In genomic region chr19:33080761-33081681, GRCh38 we compare ENCODE assay signal across 8 cellular contexts. TPM values are rescaled to one million over a fixed set of nuclear protein-coding genes. Genes with fewer than 3 reads are reported as not detected.
A peak's percentile ranks its signal among the peaks of the same experiment; 100 is the strongest.
DNase-seq lines count a peak whose midpoint lies in the region; ATAC-seq and TF ChIP-seq lines count a peak whose summit lies in the region.

TSS of gene GPATCH1 (plus strand) at chr19:33081181. CDS start at chr19:33081194, 13 bp downstream.

- peak within 1 kb of the TSS; percentile 97 for H3K4me3 Mint-ChIP-seq in stimulated activated naive CD8-positive, alpha-beta T cell treated with anti-CD3 and anti-CD28 coated beads, Interleukin-15, amount 100 ng/mL, for 72 hours

- H3K9ac ChIP-seq in GM23248 (peak within 1 kb of the TSS; percentile 93), neural cell (ENCODE audit: low read length) (peak within 1 kb of the TSS; percentile 85)

- in situ Hi-C loops in GM23248 (cut with MboI) = no loop called here

- H3F3A ChIP-seq in GM23248 (ENCODE audit: insufficient read depth) (peaks cover 17% of the 10 kb centered on the region), neural cell (ENCODE audit: insufficient read depth, low read length, poor library complexity, severe bottlenecking) (no peaks in the 10 kb centered on the region)

- WGBS in GM23248 (ENCODE audit: low coverage in 1 of 2, low lambda C conversion rate in 2 of 2, missing lambda C conversion rate in 2 of 2), 2 experiments = 1 to 2% methylated on average over 55 to 62 of the region's 62 CpGs

- H4K20me1 ChIP-seq in GM23248 (ENCODE audit: insufficient read depth) (no peaks in the 10 kb centered on the region), neural cell (ENCODE audit: insufficient read depth) (no peaks in the 10 kb centered on the region)

- peak; percentile 97 for ATAC-seq in stimulated activated naive CD8-positive, alpha-beta T cell treated with anti-CD3 and anti-CD28 coated beads, Interleukin-15, amount 100 ng/mL, for 72 hours

- peaks cover 19% of the 10 kb centered on the region for H3K79me2 ChIP-seq in GM23248 (ENCODE audit: insufficient read depth)
- peaks cover 12% of the 10 kb centered on the region for H3K79me2 ChIP-seq in neural cell (replicated peaks; ENCODE audit: insufficient read depth, low read length)

- peak; percentile 41 for TF ChIP-seq EP300 in neural cell (conservative IDR thresholded peaks at IDR 0.05; ENCODE audit: poor library complexity, severe bottlenecking)

- peak within 1 kb of the TSS; percentile 96 for H2AFZ ChIP-seq in GM23248
- H2AFZ ChIP-seq in neural cell (ENCODE audit: low read depth, low read length) = peak within 1 kb of the TSS; percentile 94

- H3K27ac ChIP-seq in GM23248 (peak within 1 kb of the TSS; percentile 36), neural cell (ENCODE audit: low read length) (peak within 1 kb of the TSS; percentile 82)

- DNase-seq in Daoy (ENCODE audit: low read depth) = peak; percentile 89
- DNase-seq in GM23248 = peak; percentile 95
- DNase-seq in LHCN-M2 (ENCODE audit: low read depth) = peak; percentile 77
- DNase-seq in SHP77 (lab: John Stamatoyannopoulos, UW) = peak; percentile 75 to 84
- peak; percentile 95 for DNase-seq in activated effector memory CD4-positive, alpha-beta T cell treated with anti-CD3 and anti-CD28 coated beads, Interleukin-2, amount 50 U/mL, for 16 hours
- DNase-seq in fibroblast of villous mesenchyme (ENCODE audit: low read depth) = peak; percentile 87
- peak; percentile 82 to 86 for DNase-seq in stimulated activated naive CD8-positive, alpha-beta T cell treated with anti-CD3 and anti-CD28 coated beads, Interleukin-15, amount 100 ng/mL, for 72 hours

- H3K27me3 ChIP-seq in GM23248 (replicated peaks; ENCODE audit: insufficient read depth) (no peaks in the 10 kb centered on the region), neural cell (ENCODE audit: insufficient read depth, low read depth, low read length) (no peaks in the 10 kb centered on the region)

- H3K9me2 ChIP-seq in GM23248 (ENCODE audit: insufficient read depth) (no peaks in the 10 kb centered on the region), neural cell (ENCODE audit: insufficient read depth, low read length) (no peaks in the 10 kb centered on the region)

- H3K4me1 ChIP-seq in GM23248 (ENCODE audit: insufficient read depth) = peaks cover 20% of the 10 kb centered on the region

- no peaks in the 10 kb centered on the region for H3K36me3 ChIP-seq in GM23248 (ENCODE audit: low read depth)
- no peaks in the 10 kb centered on the region for H3K36me3 ChIP-seq in neural cell (ENCODE audit: insufficient read depth, low read length)

- H3K9me3 ChIP-seq in GM23248 (ENCODE audit: low read depth) = no peaks in the 10 kb centered on the region
- no peaks in the 10 kb centered on the region for H3K9me3 ChIP-seq in neural cell (ENCODE audit: low read length)

- H3K4me2 ChIP-seq in GM23248 (ENCODE audit: unreplicated experiment) (peak within 1 kb of the TSS; percentile 83), neural cell (ENCODE audit: low read length) (peak within 1 kb of the TSS; percentile 85)

- TF ChIP-seq CTCF in fibroblast of villous mesenchyme (IDR thresholded peaks at IDR 0.05; ENCODE audit: insufficient read depth, low read depth, low read length) (no peak), neural cell (IDR thresholded peaks at IDR 0.05; ENCODE audit: poor library complexity, severe bottlenecking) (peak; percentile 29)

- peak within 1 kb of the TSS; percentile 96 for H3K4me3 ChIP-seq in GM23248
- peak within 1 kb of the TSS; percentile 80 for H3K4me3 ChIP-seq in fibroblast of villous mesenchyme (ENCODE audit: low read depth, low read length)
- H3K4me3 ChIP-seq in neural cell (ENCODE audit: low read length) = peak within 1 kb of the TSS; percentile 74

- TF ChIP-seq RAD21 in neural cell (conservative IDR thresholded peaks at IDR 0.05) = no peak

- peaks cover 29% of the 10 kb centered on the region for H3K4me1 Mint-ChIP-seq in stimulated activated naive CD8-positive, alpha-beta T cell treated with anti-CD3 and anti-CD28 coated beads, Interleukin-15, amount 100 ng/mL, for 72 hours

- H3K27ac Mint-ChIP-seq in stimulated activated naive CD8-positive, alpha-beta T cell treated with anti-CD3 and anti-CD28 coated beads, Interleukin-15, amount 100 ng/mL, for 72 hours = peak within 1 kb of the TSS; percentile 98 to 99

- no peaks in the 10 kb centered on the region for H3K27me3 Mint-ChIP-seq in stimulated activated naive CD8-positive, alpha-beta T cell treated with anti-CD3 and anti-CD28 coated beads, Interleukin-15, amount 100 ng/mL, for 72 hours

- no peaks in the 10 kb centered on the region for H3K9me3 Mint-ChIP-seq in stimulated activated naive CD8-positive, alpha-beta T cell treated with anti-CD3 and anti-CD28 coated beads, Interleukin-15, amount 100 ng/mL, for 72 hours

TF ChIP-seq in neural cell, 6 proteins besides CTCF, POLR2A, EP300 and RAD21:
- TF ChIP-seq REST (IDR thresholded peaks at IDR 0.05; ENCODE audit: borderline replicate concordance) = peak; percentile 91
- peak; percentile 58 for TF ChIP-seq SMC3 (conservative IDR thresholded peaks at IDR 0.05; ENCODE audit: poor library complexity)
- no peak for TF ChIP-seq EZH2 (IDR thresholded peaks at IDR 0.05; ENCODE audit: borderline replicate concordance, insufficient read depth, low read length, poor library complexity, severe bottlenecking)
- TF ChIP-seq TAF1 (IDR thresholded peaks at IDR 0.05; ENCODE audit: low read depth) = peak; percentile 89
- peak; percentile 88 for TF ChIP-seq POLR2AphosphoS5 (IDR thresholded peaks at IDR 0.05)
- peak; percentile 93 for TF ChIP-seq MXI1 (conservative IDR thresholded peaks at IDR 0.05; ENCODE audit: poor library complexity, severe bottlenecking)

RNA-seq across cellular contexts. Expression of gene GPATCH1, which starts in this region (rescaled TPM):
- 7.1 and 12.9 TPM in 2 replicates for total RNA-seq in Daoy (2014; rRNA removed; shearing (Covaris generic))
- total RNA-seq in GM23248 (2014; rRNA removed; shearing (Covaris generic)) = 3.8 and 5.1 TPM in 2 replicates
- polyA plus RNA-seq in GM23248 (2016; fragmentation: Nextera tagmentation; extraction: Ambion mirVana) = 6.3 and 6.5 TPM in 2 replicates
- 4.0 and 4.5 TPM in 2 replicates for total RNA-seq in LHCN-M2 (2014; rRNA removed)
- polyA plus RNA-seq in LHCN-M2 (2012) = 4.0 TPM
- total RNA-seq in fibroblast of villous mesenchyme = 7.8 and 8.1 TPM in 2 replicates
- 10.4 and 11.5 TPM in 2 replicates for polyA plus RNA-seq in neural cell
- polyA minus RNA-seq in neural cell = 20.4 and 23.4 TPM in 2 replicates

Comparison
In these comparisons a context has a peak if more than half of its experiments do, and no peak if none do; other contexts are left out.
1. Peak in every context shown above with its lines: DNase-seq, ATAC-seq, H3K4me3 ChIP-seq and H3K27ac ChIP-seq.